ENCODE assay signal across 9 cellular contexts in the genomic region with DNA sequence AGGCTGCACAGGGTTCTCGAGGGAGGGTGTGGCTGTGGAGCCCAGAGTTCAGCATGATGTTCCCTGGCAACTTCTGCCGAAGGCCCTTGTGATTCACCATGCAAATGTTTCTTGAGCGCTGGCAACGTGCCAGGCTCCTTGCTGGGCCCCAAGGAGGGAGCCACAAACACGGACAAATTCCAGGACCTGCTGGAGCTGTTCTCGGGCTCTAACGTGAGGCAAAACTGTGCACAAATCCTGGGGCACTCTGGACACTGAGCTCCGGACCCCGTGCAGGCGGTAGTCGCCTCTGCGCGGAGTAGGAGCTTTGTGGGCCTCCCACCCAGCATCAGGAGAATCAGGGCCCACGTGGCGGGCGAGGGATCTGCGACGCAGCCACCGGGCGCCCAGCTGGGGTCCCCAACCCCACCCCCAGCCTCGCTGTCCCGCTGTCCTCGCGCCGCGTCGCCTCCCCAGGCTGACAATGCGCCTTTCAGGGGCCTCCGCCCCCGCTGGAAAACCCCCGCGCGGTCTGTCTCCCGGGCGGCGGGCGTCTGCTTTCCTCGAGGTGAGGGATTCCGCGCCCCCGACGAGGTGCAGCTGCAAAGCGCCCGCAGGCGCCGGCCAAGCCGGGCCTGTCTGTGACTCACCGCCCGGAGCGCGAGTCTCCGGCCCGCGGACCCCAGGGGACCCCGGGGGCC. TPM values are rescaled to one million over a fixed set of nuclear protein-coding genes. Genes with fewer than 3 reads are reported as not detected.
DNase-seq lines count a peak whose midpoint lies in the region; ATAC-seq and TF ChIP-seq lines count a peak whose summit lies in the region.
"Had no signal": no experiment of that assay in that cellular context is flagged by ENCODE, and none has a peak within 500 bp of the region (broad histone marks: within the 10 kb centered on the region; RNA-seq: fewer than 3 reads in every experiment).

No MANE protein-coding gene starts in this region.

- H3K9me3 ChIP-seq in cardiac muscle cell (ENCODE audit: low read depth) = no peaks in the 10 kb centered on the region

- peak overlapping the region; percentile 75 for H3K27ac ChIP-seq in cardiac muscle cell

- no peaks in the 10 kb centered on the region for H3K27me3 ChIP-seq in cardiac muscle cell

- no peak for ATAC-seq in HG02763 (IDR thresholded peaks at IDR 0.05; ENCODE audit: unreplicated experiment)
- no peak for ATAC-seq in HG03097 (IDR thresholded peaks at IDR 0.05; ENCODE audit: low FRiP score, unreplicated experiment)

- DNase-seq in HFF-Myc (ENCODE audit: extremely low read depth, low read depth) (peak; percentile 60), SW480 (ENCODE audit: low spot score) (peak; percentile 18), cardiac muscle cell (ENCODE audit: low read depth in 1 of 2, low spot score in 1 of 2) (peak in 1 of 2 donors; percentile 89), smooth muscle cell of the brain vasculature (ENCODE audit: low read depth, low spot score) (peak; percentile 95), NCI-H1930 (lab: John Stamatoyannopoulos, UW) (no peak), NCI-H1092 treated with DMSO at 0.1 percent for 48 hours (lab: John Stamatoyannopoulos, UW) (no peak)

- 0 out of 2 replicates have a peak overlapping the region, but pooled peaks have one; percentile 0 for H3K4me3 ChIP-seq in HFF-Myc (replicated peaks; ENCODE audit: low read depth, low read length)
- H3K4me3 ChIP-seq in cardiac muscle cell = no peak overlapping the region

- H3K4me1 ChIP-seq in cardiac muscle cell (ENCODE audit: low read depth) = peaks cover 70% of the 10 kb centered on the region

- no peak for TF ChIP-seq CTCF in HFF-Myc (IDR thresholded peaks at IDR 0.05; ENCODE audit: low read depth, low read length, missing control alignments)
- TF ChIP-seq CTCF in cardiac muscle cell (IDR thresholded peaks at IDR 0.05; ENCODE audit: low read depth, low read length) = no peak

- no peaks in the 10 kb centered on the region for H3K36me3 ChIP-seq in cardiac muscle cell

RNA-seq across cellular contexts. Expression of a gene that starts 31.7 kb away (rescaled TPM):
- total RNA-seq in cardiac muscle cell = 74.9 and 78.7 TPM in 2 replicates
- 78.2 and 81.8 TPM in 2 replicates for polyA plus RNA-seq in cardiac muscle cell

RNA-seq across cellular contexts. Expression of a gene that starts 40.9 kb away (rescaled TPM):
- 0.27 TPM in 1 of 2 replicates, not detected in the other for total RNA-seq in cardiac muscle cell
- polyA plus RNA-seq in cardiac muscle cell = 0.54 TPM in 1 of 2 replicates, not detected in the other
- total RNA-seq: kidney epithelial cell had no signal

Comparison
In these comparisons a context has a peak if more than half of its experiments do, and no peak if none do; other contexts are left out.
1. DNase-seq: peak in HFF-Myc (single experiment), SW480 (single experiment) and smooth muscle cell of the brain vasculature (single experiment); none in NCI-H1930 (0 of 2) and NCI-H1092 treated with DMSO at 0.1 percent for 48 hours (single experiment).